ENCODE assay signal across 17 cellular contexts in the genomic region with DNA sequence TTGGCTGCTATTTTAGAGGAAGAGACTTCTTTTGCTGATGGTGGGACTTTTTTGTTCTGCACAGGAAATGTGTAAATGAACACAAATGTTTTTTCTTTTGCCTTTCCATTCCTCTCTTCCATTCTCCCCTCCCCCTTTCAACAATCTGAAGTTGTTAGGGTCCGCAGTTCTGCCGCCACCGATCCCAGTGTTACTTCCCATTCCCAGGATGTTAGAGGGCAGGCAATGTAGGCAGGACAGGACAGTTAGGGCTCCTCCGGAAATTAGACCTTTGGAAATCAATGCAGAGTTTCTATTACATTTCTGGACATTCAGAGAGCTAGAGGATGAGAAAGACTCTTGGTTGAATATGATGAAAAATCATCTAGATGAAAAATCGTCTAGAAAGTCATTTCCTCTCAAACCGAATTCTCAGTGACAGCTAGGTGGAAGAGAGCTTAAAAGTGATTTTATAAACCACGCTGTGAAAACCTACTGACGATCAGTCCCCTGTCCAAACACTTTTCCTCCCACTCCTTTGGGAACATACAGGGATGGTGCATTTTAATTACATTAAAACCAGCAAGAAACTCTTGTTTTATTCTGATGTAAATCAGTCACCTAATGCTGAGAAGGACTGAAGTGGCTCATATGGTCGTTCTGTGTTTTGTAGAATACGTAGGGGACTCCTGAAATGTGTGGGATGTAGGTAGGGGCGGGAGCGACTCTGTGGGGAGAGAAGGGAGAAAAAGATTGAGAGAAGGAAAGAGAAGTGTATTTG. TPM values are rescaled to one million over a fixed set of nuclear protein-coding genes. Genes with fewer than 3 reads are reported as not detected.
A peak's percentile ranks its signal among the peaks of the same experiment; 100 is the strongest.
DNase-seq lines count a peak whose midpoint lies in the region; ATAC-seq and TF ChIP-seq lines count a peak whose summit lies in the region.
"Had no signal": no experiment of that assay in that cellular context is flagged by ENCODE, and none has a peak within 500 bp of the region (broad histone marks: within the 10 kb centered on the region; RNA-seq: fewer than 3 reads in every experiment).

No MANE protein-coding gene starts in this region.

- ATAC-seq in GM21515 (IDR thresholded peaks at IDR 0.05; ENCODE audit: unreplicated experiment), result no peak
- ATAC-seq in GM19397 (IDR thresholded peaks at IDR 0.05; ENCODE audit: unreplicated experiment), result no peak
- no peak for ATAC-seq in HG03439 (IDR thresholded peaks at IDR 0.05; ENCODE audit: unreplicated experiment)
- ATAC-seq: K562, T-cell had no signal

- DNase-seq in HFFc6 (no peak), NCI-H2029 (lab: John Stamatoyannopoulos, UW) (no peak)
- DNase-seq: GDM1, NCI-H2171, substantia nigra, T-cell had no signal

- TF ChIP-seq CTCF in HFFc6 (IDR thresholded peaks at IDR 0.05) (no peak), parathyroid adenoma (IDR thresholded peaks at IDR 0.05) (no peak)

- no peak overlapping the region for H3K9ac ChIP-seq in parathyroid adenoma

- H3K36me3 Mint-ChIP-seq in HFFc6 (ENCODE audit: low read depth), result no peaks in the 10 kb centered on the region
- peaks cover 7% of the 10 kb centered on the region for H3K36me3 Mint-ChIP-seq in activated naive CD8-positive, alpha-beta T cell
- H3K36me3 Mint-ChIP-seq: T-cell had no signal

- peaks cover 16% of the 10 kb centered on the region; the same call in 1 of the 2 replicates for H3K4me1 Mint-ChIP-seq in HFFc6 (ENCODE audit: low read depth)
- peaks cover 10% of the 10 kb centered on the region for H3K4me1 Mint-ChIP-seq in activated naive CD8-positive, alpha-beta T cell (ENCODE audit: low read depth)

- H3K27me3 Mint-ChIP-seq in HFFc6 (ENCODE audit: insufficient read depth), result peaks cover 38% of the 10 kb centered on the region
- peaks cover 39% of the 10 kb centered on the region for H3K27me3 Mint-ChIP-seq in activated naive CD8-positive, alpha-beta T cell

- peak overlapping the region; percentile 48; the same call in 1 of the 2 replicates for H3K4me3 Mint-ChIP-seq in HFFc6
- peak overlapping the region; percentile 62 for H3K4me3 Mint-ChIP-seq in activated naive CD8-positive, alpha-beta T cell

- no peaks in the 10 kb centered on the region for H3K27me3 ChIP-seq in parathyroid adenoma (ENCODE audit: control insufficient read depth, insufficient read depth, low read length)

- H3K4me3 ChIP-seq in iPS-11a (ENCODE audit: low read depth, low read length), result peak overlapping the region; percentile 47
- peak overlapping the region; percentile 42 for H3K4me3 ChIP-seq in parathyroid adenoma (ENCODE audit: low read depth, low read length)
- H3K4me3 ChIP-seq: K562 had no signal

- peak overlapping the region; percentile 75 for H3K4me2 ChIP-seq in parathyroid adenoma (ENCODE audit: low read length)

- no peaks in the 10 kb centered on the region for H3K9me3 Mint-ChIP-seq in HFFc6
- H3K9me3 Mint-ChIP-seq in activated naive CD8-positive, alpha-beta T cell (ENCODE audit: low read depth), result peaks cover 4% of the 10 kb centered on the region

- H3K9me3 ChIP-seq in parathyroid adenoma (ENCODE audit: control insufficient read depth, low read length), result no peaks in the 10 kb centered on the region

- no peak overlapping the region for H3K27ac Mint-ChIP-seq in HFFc6
- H3K27ac Mint-ChIP-seq in activated naive CD8-positive, alpha-beta T cell, result no peak overlapping the region

- no peak overlapping the region for H2AFZ ChIP-seq in parathyroid adenoma

- no peaks in the 10 kb centered on the region for H3K4me1 ChIP-seq in parathyroid adenoma

- no peaks in the 10 kb centered on the region for H3K36me3 ChIP-seq in parathyroid adenoma (ENCODE audit: control insufficient read depth, insufficient read depth, low read length)

- no peaks in the 10 kb centered on the region for H3K79me2 ChIP-seq in parathyroid adenoma

- H3K27ac ChIP-seq in parathyroid adenoma, result no peak overlapping the region
- H3K27ac ChIP-seq: C4-2B, skin epidermis had no signal

RNA-seq across cellular contexts. Expression of gene FOXG1, which starts 17.9 kb away (rescaled TPM):
- under 1 TPM in 1 of 6 experiments, not detected in 5; 0.06 TPM for total RNA-seq in HFFc6 (2021; fragmentation: NEBNext Ultra II Directional; extraction: Animal tissue kit (Norgen Biotek cat#: 25700))
- total RNA-seq: cardiac septum, myocyte, T-cell had no signal
